Comparison of ENCODE assay signal across 8 cellular contexts in genomic region chr19:47598407-47599349, GRCh38. TPM values are rescaled to one million over a fixed set of nuclear protein-coding genes. Genes with fewer than 3 reads are reported as not detected.
DNase-seq lines count a peak whose midpoint lies in the region; ATAC-seq and TF ChIP-seq lines count a peak whose summit lies in the region.

No MANE protein-coding gene starts in this region.

- peak overlapping the region; percentile 90 for H3K4me3 Mint-ChIP-seq in HFFc6

- DNase-seq in A673 (ENCODE audit: low spot score) (peak; percentile 85), HFFc6 (peak; percentile 98), adrenal gland (peak; percentile 39 to 83 (median 74)), iPS DF 6.9 (ENCODE audit: low read depth, low spot score) (no peak), skeletal muscle cell (ENCODE audit: low read depth) (peak; percentile 91), OCI-M1 (lab: John Stamatoyannopoulos, UW) (no peak), DMS 273 treated with DMSO at 0.1 percent for 48 hours (lab: John Stamatoyannopoulos, UW) (no peak)

- peak overlapping the region; percentile 44 for H3K27ac ChIP-seq in A673 (ENCODE audit: low read depth, low read length, poor library complexity, severe bottlenecking)
- H3K27ac ChIP-seq in adrenal gland = peak overlapping the region in 4 of 5 donors; percentile 51 to 90 (median 68)
- peak overlapping the region; percentile 30 for H3K27ac ChIP-seq in iPS DF 6.9 (ENCODE audit: low read length)

- CTCF ChIA-PET in A673 (lab: Charles Lee) = interaction anchor here (0.6 kb wide), 1 partner anchor 197 kb away, joined by 4 read pairs; no protein-coding TSS in a partner anchor

- POLR2A ChIA-PET in A673 (lab: Charles Lee; ENCODE audit: low non-redundant PET) = no interaction called here

- no peaks in the 10 kb centered on the region for H3K9me3 Mint-ChIP-seq in HFFc6

- no TSS peak for BruUV-seq in A673 (replicated peaks; lab: Mats Ljungman, UMichigan)

- TF ChIP-seq CTCF in A673 (conservative IDR thresholded peaks at IDR 0.05; ENCODE audit: low read depth, low read length) = no peak
- no peak for TF ChIP-seq CTCF in HFFc6 (IDR thresholded peaks at IDR 0.05)
- TF ChIP-seq CTCF in adrenal gland (IDR thresholded peaks at IDR 0.05) = no peak

- peak overlapping the region; percentile 96 for H3K27ac Mint-ChIP-seq in HFFc6

- H3K9me3 ChIP-seq in A673 (ENCODE audit: low read depth, low read length, poor library complexity, severe bottlenecking) = no peaks in the 10 kb centered on the region
- H3K9me3 ChIP-seq in adrenal gland (replicated peaks in 1 of 3) = no peaks in the 10 kb centered on the region
- no peaks in the 10 kb centered on the region for H3K9me3 ChIP-seq in iPS DF 6.9 (ENCODE audit: control insufficient read depth, insufficient read depth, low read length)

- H3K4me1 ChIP-seq in A673 (ENCODE audit: insufficient read depth, low read length, poor library complexity, severe bottlenecking) (peaks cover 7% of the 10 kb centered on the region), adrenal gland (replicated peaks in 1 of 2) (peaks cover 10 to 17% of the 10 kb centered on the region in 2 donors), iPS DF 6.9 (ENCODE audit: control insufficient read depth, insufficient read depth, low read length) (peaks cover 2% of the 10 kb centered on the region; the same call in 1 of the 2 replicates)

- ATAC-seq in GM21723 (IDR thresholded peaks at IDR 0.05; ENCODE audit: unreplicated experiment) = no peak

- 18 to 28% (median 22%) methylated on average over 21 of the region's 21 CpGs for WGBS in adrenal gland, 4 donors
- WGBS in iPS DF 6.9 (ENCODE audit: insufficient coverage, insufficient read length) = no CpG with 5 or more reads among the region's 21 CpGs

- H3K27me3 ChIP-seq in A673 (replicated peaks; ENCODE audit: insufficient read depth, low read depth, low read length, poor library complexity) (no peaks in the 10 kb centered on the region), adrenal gland (no peaks in the 10 kb centered on the region), iPS DF 6.9 (ENCODE audit: control insufficient read depth, insufficient read depth, low read length) (no peaks in the 10 kb centered on the region)

- H3K4me1 Mint-ChIP-seq in HFFc6 (ENCODE audit: low read depth) = peaks cover 30% of the 10 kb centered on the region

- H3K27me3 Mint-ChIP-seq in HFFc6 (ENCODE audit: insufficient read depth) = peaks cover 3% of the 10 kb centered on the region

- H3K36me3 ChIP-seq in A673 (ENCODE audit: insufficient read depth, low read length, poor library complexity, severe bottlenecking) (no peaks in the 10 kb centered on the region), adrenal gland (replicated peaks in 1 of 2) (no peaks in the 10 kb centered on the region), iPS DF 6.9 (ENCODE audit: control insufficient read depth, insufficient read depth, low read length) (no peaks in the 10 kb centered on the region)

- intact Hi-C loops in A673 (cut with micrococcal nuclease; ENCODE audit: unreplicated experiment) = no loop called here
- intact Hi-C loops in adrenal gland (cut with DNase I) = no loop called here

- H3K4me3 ChIP-seq in A673 (ENCODE audit: low read depth, low read length, poor library complexity, severe bottlenecking) = peak overlapping the region; percentile 38
- H3K4me3 ChIP-seq in adrenal gland = peak overlapping the region in 1 of 4 donors; percentile 59
- peak overlapping the region; percentile 22; the same call in 1 of the 2 replicates for H3K4me3 ChIP-seq in iPS DF 6.9 (ENCODE audit: low read length)
- H3K4me3 ChIP-seq in skeletal muscle cell (ENCODE audit: low read depth, low read length) = peak overlapping the region; percentile 40

- H3K36me3 Mint-ChIP-seq in HFFc6 (ENCODE audit: low read depth) = peaks cover 5% of the 10 kb centered on the region; the same call in 1 of the 2 replicates

- TF ChIP-seq POLR2A in adrenal gland (IDR thresholded peaks at IDR 0.05) = peak in 1 of 2 donors; percentile 48

RNA-seq across cellular contexts. Expression of gene BICRA, which starts 10.3 kb away (rescaled TPM):
- total RNA-seq in A673 (2021) (23.1 and 24.3 TPM in 2 replicates), adrenal gland (10 to 100 TPM in 4 of 8 donors, 1 to 10 TPM in 4; 5.3 to 16.8 (median 9.0) TPM)
- 10 to 100 TPM; 11.8 to 16.7 (median 15.5) TPM for total RNA-seq in HFFc6 (2021; fragmentation: NEBNext Ultra II Directional; extraction: Animal tissue kit (Norgen Biotek cat#: 25700))
- polyA plus RNA-seq in adrenal gland = 10 to 100 TPM in 2 of 3 donors, 1 to 10 TPM in 1; 4.3 to 24.6 (median 14.5) TPM

RNA-seq across cellular contexts. Expression of gene ZNF541, which starts 25.7 kb away (rescaled TPM):
- total RNA-seq in A673 (2021) (not detected in 2 replicates), adrenal gland (10 to 100 TPM in 2 of 8 donors, 1 to 10 TPM in 4, under 1 TPM in 2; 0.18 to 14.0 (median 3.8) TPM)
- total RNA-seq in HFFc6 (2021; fragmentation: NEBNext Ultra II Directional; extraction: Animal tissue kit (Norgen Biotek cat#: 25700)) = under 1 TPM in 1 of 6 experiments, not detected in 5; 0.26 TPM
- 10 to 100 TPM in 2 of 3 donors, under 1 TPM in 1; 0.18 to 14.5 (median 11.6) TPM for polyA plus RNA-seq in adrenal gland

Comparison
In these comparisons a context has a peak if more than half of its experiments do, and no peak if none do; other contexts are left out.
1. DNase-seq: peak in A673 (single experiment), HFFc6 (single experiment), adrenal gland (7 of 7) and skeletal muscle cell (single experiment); none in iPS DF 6.9 (single experiment), OCI-M1 (single experiment) and DMS 273 treated with DMSO at 0.1 percent for 48 hours (single experiment).
2. Peak in every context shown above with its lines, with median percentiles within 50 percentile points of each other: H3K27ac ChIP-seq.